In the genomic region with DNA sequence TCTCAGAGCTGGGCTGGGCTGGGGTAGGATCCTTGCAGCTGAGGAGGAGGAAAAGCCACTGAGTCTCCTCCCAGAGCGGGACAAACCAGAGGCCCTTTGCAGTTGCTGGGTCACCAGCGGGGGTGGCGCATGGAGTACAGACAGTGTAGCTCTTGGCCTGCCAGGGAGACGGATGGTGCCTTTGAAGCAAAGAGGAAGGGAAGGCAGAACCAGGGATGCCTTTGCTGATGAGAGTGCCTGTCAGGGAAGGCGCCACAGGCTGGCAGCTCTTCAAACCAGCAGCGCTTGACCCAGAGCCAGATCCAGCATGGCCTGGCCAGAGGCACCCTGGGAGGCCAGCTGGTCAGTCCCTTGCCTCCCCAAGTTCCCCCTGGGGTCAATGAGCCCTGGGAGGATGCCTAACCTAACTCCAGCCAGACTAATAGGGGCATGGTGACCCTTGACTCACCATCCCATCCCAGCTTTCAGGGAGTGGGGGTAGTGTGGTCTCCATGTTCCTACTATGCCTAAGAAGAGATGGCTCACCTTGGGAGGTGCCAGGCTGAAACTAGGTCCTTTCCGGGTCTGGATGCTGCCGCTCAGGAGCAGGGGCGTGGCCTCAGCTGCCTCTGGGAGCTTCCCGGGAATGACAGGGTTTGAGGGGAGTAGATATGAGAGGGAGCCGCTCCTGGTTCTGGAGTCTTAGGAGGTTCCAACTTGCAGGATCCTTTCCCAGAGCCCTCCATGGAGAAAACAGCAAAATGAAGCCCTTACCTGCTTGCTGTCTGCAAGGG, we compare ENCODE assay signal across 2 cellular contexts.
TF ChIP-seq lines count a peak whose summit lies in the region.

No MANE protein-coding gene starts in this region.

TF ChIP-seq in liver, 16 proteins besides CTCF, POLR2A, EP300 and RAD21:
- TF ChIP-seq YY1 (IDR thresholded peaks at IDR 0.05), result no peak
- TF ChIP-seq RXRA (IDR thresholded peaks at IDR 0.05), result peak in 1 of 2 donors; percentile 33
- peak; percentile 6 for TF ChIP-seq SP1 (IDR thresholded peaks at IDR 0.05)
- TF ChIP-seq HNF4A (conservative IDR thresholded peaks at IDR 0.05), result no peak

TF ChIP-seq in HepG2, 621 proteins besides CTCF, POLR2A, EP300 and RAD21:
- TF ChIP-seq, protein P1, sequence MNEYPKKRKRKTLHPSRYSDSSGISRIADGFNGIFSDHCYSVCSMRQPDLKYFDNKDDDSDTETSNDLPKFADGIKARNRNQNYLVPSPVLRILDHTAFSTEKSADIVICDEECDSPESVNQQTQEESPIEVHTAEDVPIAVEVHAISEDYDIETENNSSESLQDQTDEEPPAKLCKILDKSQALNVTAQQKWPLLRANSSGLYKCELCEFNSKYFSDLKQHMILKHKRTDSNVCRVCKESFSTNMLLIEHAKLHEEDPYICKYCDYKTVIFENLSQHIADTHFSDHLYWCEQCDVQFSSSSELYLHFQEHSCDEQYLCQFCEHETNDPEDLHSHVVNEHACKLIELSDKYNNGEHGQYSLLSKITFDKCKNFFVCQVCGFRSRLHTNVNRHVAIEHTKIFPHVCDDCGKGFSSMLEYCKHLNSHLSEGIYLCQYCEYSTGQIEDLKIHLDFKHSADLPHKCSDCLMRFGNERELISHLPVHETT (CRISPR knock-in tag; conservative IDR thresholded peaks at IDR 0.05), result no peak
- no peak for TF ChIP-seq SYNCRIP (IDR thresholded peaks at IDR 0.05; ENCODE audit: insufficient read depth, low read depth, low read length)
